In the genomic region with DNA sequence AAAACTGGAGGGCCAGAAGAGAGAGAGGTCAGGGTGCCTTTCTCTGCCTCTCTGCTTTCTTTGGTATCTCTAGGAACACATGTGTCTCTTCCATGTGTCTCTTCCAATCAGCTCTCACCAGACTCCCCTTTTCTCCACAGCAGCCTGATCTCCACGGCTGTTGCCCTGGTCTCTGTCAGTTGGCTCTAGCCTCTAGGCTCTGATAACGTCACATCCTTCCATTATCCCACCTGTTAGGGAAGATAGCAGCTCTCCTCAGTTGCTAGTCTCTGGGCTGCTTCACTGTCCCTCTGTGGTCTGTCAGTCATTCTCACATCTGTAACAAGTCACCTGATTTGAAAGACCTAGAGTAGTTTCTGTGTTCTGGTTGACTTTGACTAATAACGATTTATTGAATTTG, we compare ENCODE assay signal across 23 cellular contexts.
"Had no signal": no experiment of that assay in that cellular context is flagged by ENCODE, and none has a peak within 500 bp of the region (broad histone marks: within the 10 kb centered on the region; RNA-seq: fewer than 3 reads in every experiment).

No MANE protein-coding gene starts in this region.

- H3K4me3 Mint-ChIP-seq: activated CD4-positive, alpha-beta memory T cell treated with anti-CD3 and anti-CD28 coated beads, Interleukin-2, amount 10 ng/mL, durations not matched to agents 7 days and 5 days; activated CD4-positive, alpha-beta T cell treated with anti-CD3 and anti-CD28 coated beads for 36 hours; activated naive CD4-positive, alpha-beta T cell treated with anti-CD3 and anti-CD28 coated beads, Interleukin-2, amount 10 ng/mL, durations not matched to agents 7 days and 5 days; activated naive CD8-positive, alpha-beta T cell treated with anti-CD3 and anti-CD28 coated beads for 36 hours; T-helper 1 cell treated with Interleukin-12 subunit alpha and Interleukin-12 subunit beta and Interleukin-4 antibody, amounts not matched to agents 30 μg/mL and 1 μg/mL, for 36 hours had no signal

- DNase-seq: activated CD4-positive, alpha-beta memory T cell treated with anti-CD3 and anti-CD28 coated beads, Interleukin-2, amount 10 ng/mL, durations not matched to agents 7 days and 5 days; activated CD4-positive, alpha-beta T cell treated with anti-CD3 and anti-CD28 coated beads for 36 hours; activated CD4-positive, alpha-beta T cell treated with anti-CD3 and anti-CD28 coated beads, Interleukin-2, amount 50 U/mL, for 1 hour; activated gamma-delta T cell treated with Interleukin-2 at 50 U/mL for 16 hours; activated naive CD4-positive, alpha-beta T cell treated with anti-CD3 and anti-CD28 coated beads, Interleukin-2, amount 10 ng/mL, durations not matched to agents 7 days and 5 days; activated naive CD8-positive, alpha-beta T cell treated with anti-CD3 and anti-CD28 coated beads for 36 hours; activated T-cell treated with anti-CD3 and anti-CD28 coated beads for 4 hours; activated T-cell treated with anti-CD3 and anti-CD28 coated beads, Interleukin-2, amount 50 U/mL, for 48 hours; brain microvascular endothelial cell; cerebellar nuclear complex; MM.1S; NCI-H1105; NCI-H1436; NCI-H1694 treated with DMSO at 0.1 percent for 48 hours; NCI-H2081; NCI-H446; NCI-H524; PC-3; SHP77; WERI-Rb-1 had no signal

- H3K36me3 Mint-ChIP-seq: activated naive CD4-positive, alpha-beta T cell treated with anti-CD3 and anti-CD28 coated beads, Interleukin-2, amount 10 ng/mL, durations not matched to agents 7 days and 5 days; activated naive CD8-positive, alpha-beta T cell treated with anti-CD3 and anti-CD28 coated beads for 36 hours had no signal

- H3K27me3 ChIP-seq: brain microvascular endothelial cell, cardiac muscle cell had no signal

- H3K4me1 Mint-ChIP-seq: activated CD4-positive, alpha-beta memory T cell treated with anti-CD3 and anti-CD28 coated beads, Interleukin-2, amount 10 ng/mL, durations not matched to agents 7 days and 5 days; activated CD4-positive, alpha-beta T cell treated with anti-CD3 and anti-CD28 coated beads for 36 hours; activated naive CD4-positive, alpha-beta T cell treated with anti-CD3 and anti-CD28 coated beads, Interleukin-2, amount 10 ng/mL, durations not matched to agents 7 days and 5 days; activated naive CD8-positive, alpha-beta T cell treated with anti-CD3 and anti-CD28 coated beads for 36 hours had no signal

- ATAC-seq: activated CD4-positive, alpha-beta T cell treated with anti-CD3 and anti-CD28 coated beads for 36 hours; PC-3 had no signal

- H3K4me3 ChIP-seq: cardiac muscle cell had no signal

- H3K27me3 Mint-ChIP-seq: activated CD4-positive, alpha-beta memory T cell treated with anti-CD3 and anti-CD28 coated beads, Interleukin-2, amount 10 ng/mL, durations not matched to agents 7 days and 5 days; activated CD4-positive, alpha-beta T cell treated with anti-CD3 and anti-CD28 coated beads for 36 hours; activated naive CD4-positive, alpha-beta T cell treated with anti-CD3 and anti-CD28 coated beads, Interleukin-2, amount 10 ng/mL, durations not matched to agents 7 days and 5 days; activated naive CD8-positive, alpha-beta T cell treated with anti-CD3 and anti-CD28 coated beads for 36 hours had no signal

- H3K27ac ChIP-seq: brain microvascular endothelial cell, cardiac muscle cell, WERI-Rb-1 had no signal

- H3K27ac Mint-ChIP-seq: activated CD4-positive, alpha-beta memory T cell treated with anti-CD3 and anti-CD28 coated beads, Interleukin-2, amount 10 ng/mL, durations not matched to agents 7 days and 5 days; activated CD4-positive, alpha-beta T cell treated with anti-CD3 and anti-CD28 coated beads for 36 hours; activated naive CD4-positive, alpha-beta T cell treated with anti-CD3 and anti-CD28 coated beads, Interleukin-2, amount 10 ng/mL, durations not matched to agents 7 days and 5 days; activated naive CD8-positive, alpha-beta T cell treated with anti-CD3 and anti-CD28 coated beads for 36 hours; activated T-helper 2 cell treated with anti-CD3 and anti-CD28 coated beads, Interferon-gamma antibody, Interleukin-2, Interleukin-4, amounts not matched to agents 10 μg/mL and 5 μg/mL and 100 μg/mL, durations not matched to agents 14 hours and 24 hours and 36 hours; T-helper 1 cell treated with Interleukin-12 subunit alpha and Interleukin-12 subunit beta and Interleukin-4 antibody, amounts not matched to agents 30 μg/mL and 1 μg/mL, for 36 hours had no signal

- H3K36me3 ChIP-seq: brain microvascular endothelial cell, cardiac muscle cell, WERI-Rb-1 had no signal
